In genomic region chr22:23715811-23716355, GRCh38 we compare ENCODE assay signal across 10 cellular contexts. TPM values are rescaled to one million over a fixed set of nuclear protein-coding genes. Genes with fewer than 3 reads are reported as not detected.
DNase-seq lines count a peak whose midpoint lies in the region; ATAC-seq and TF ChIP-seq lines count a peak whose summit lies in the region.
"Had no signal": no experiment of that assay in that cellular context is flagged by ENCODE, and none has a peak within 500 bp of the region (broad histone marks: within the 10 kb centered on the region; RNA-seq: fewer than 3 reads in every experiment).

No MANE protein-coding gene starts in this region.

- no peaks in the 10 kb centered on the region for H3K9me2 ChIP-seq in GM23338 (ENCODE audit: insufficient read depth)

- H3K4me1 Mint-ChIP-seq in GM23338, result peaks cover 4% of the 10 kb centered on the region; the same call in 2 of the 3 replicates

- H3K4me1 ChIP-seq in GM23338 (ENCODE audit: insufficient read depth) (peaks cover 7% of the 10 kb centered on the region; the same call in 1 of the 2 replicates), skeletal muscle satellite cell (ENCODE audit: control insufficient read depth, insufficient read depth, low read length) (peaks cover 12% of the 10 kb centered on the region)

- H3K4me3 Mint-ChIP-seq in GM23338, result peak overlapping the region; percentile 78

- H3K27me3 Mint-ChIP-seq in GM23338 (ENCODE audit: insufficient read depth, low read depth, poor library complexity), result peaks cover 2% of the 10 kb centered on the region

- no peak overlapping the region for H3K9ac ChIP-seq in skeletal muscle satellite cell (ENCODE audit: low read depth, low read length)

- ATAC-seq in GM23338 (no peak), GM21825 (IDR thresholded peaks at IDR 0.05; ENCODE audit: unreplicated experiment) (no peak), GM18873 (IDR thresholded peaks at IDR 0.05; ENCODE audit: low FRiP score, unreplicated experiment) (no peak)

- H3K36me3 ChIP-seq in GM23338 (ENCODE audit: insufficient read depth) (peaks cover 9% of the 10 kb centered on the region; the same call in 1 of the 2 replicates), skeletal muscle satellite cell (ENCODE audit: insufficient read depth, low read length) (peaks cover 16% of the 10 kb centered on the region)

- H3K4me2 ChIP-seq in GM23338 (peak overlapping the region; percentile 90), skeletal muscle satellite cell (ENCODE audit: low read length) (peak overlapping the region; percentile 93)

- H3F3A ChIP-seq in GM23338 (replicated peaks; ENCODE audit: low read depth), result no peaks in the 10 kb centered on the region

- peaks cover 24% of the 10 kb centered on the region for H3K36me3 Mint-ChIP-seq in GM23338 (ENCODE audit: low read depth)

- H3K9me3 Mint-ChIP-seq in GM23338, result no peaks in the 10 kb centered on the region

- DNase-seq in GM23338 (ENCODE audit: low spot score), result no peak
- no peak for DNase-seq in RWPE1 (ENCODE audit: low spot score)
- peak; percentile 9 for DNase-seq in fibroblast of pulmonary artery (ENCODE audit: low read depth)
- DNase-seq in NK-92 (lab: John Stamatoyannopoulos, UW; ENCODE audit: unreplicated experiment), result no peak
- DNase-seq in OCI-M2 (lab: John Stamatoyannopoulos, UW; ENCODE audit: unreplicated experiment), result no peak
- DNase-seq: HCEC 1CT had no signal

- H3K9me3 ChIP-seq in skeletal muscle satellite cell (replicated peaks; ENCODE audit: low read length), result no peaks in the 10 kb centered on the region

- H3K27ac ChIP-seq in GM23338 (ENCODE audit: low read depth) (no peak overlapping the region), RWPE1 (peak overlapping the region; percentile 74)
- H3K27ac ChIP-seq: epithelial cell of prostate had no signal

- POLR2A ChIA-PET in RWPE1 (lab: Yijun Ruan, JAX; ENCODE audit: low non-redundant PET), result no interaction called here

- H3K79me2 ChIP-seq in GM23338 (replicated peaks; ENCODE audit: insufficient read depth), result peaks cover 10% of the 10 kb centered on the region

- no peak overlapping the region for H2AFZ ChIP-seq in GM23338

- H3K27me3 ChIP-seq in GM23338 (ENCODE audit: insufficient read depth) (no peaks in the 10 kb centered on the region), skeletal muscle satellite cell (ENCODE audit: control insufficient read depth, insufficient read depth, low read length) (no peaks in the 10 kb centered on the region)

- TF ChIP-seq CTCF in GM23338 (conservative IDR thresholded peaks at IDR 0.05; ENCODE audit: low read depth in 2 of 2) (no peak), RWPE1 (conservative IDR thresholded peaks at IDR 0.05; ENCODE audit: low read depth) (no peak), fibroblast of pulmonary artery (IDR thresholded peaks at IDR 0.05; ENCODE audit: low read length, missing control alignments) (no peak)

- CTCF ChIA-PET in RWPE1 (lab: Yijun Ruan, JAX), result no interaction called here

- H4K20me1 ChIP-seq in GM23338 (replicated peaks; ENCODE audit: insufficient read depth), result peaks cover 7% of the 10 kb centered on the region

- no peak overlapping the region for H3K27ac Mint-ChIP-seq in GM23338

- H3K4me3 ChIP-seq in GM23338 (peak overlapping the region; percentile 92), fibroblast of pulmonary artery (replicated peaks; ENCODE audit: low read depth, low read length) (peak overlapping the region; percentile 85), skeletal muscle satellite cell (ENCODE audit: low read length) (peak overlapping the region; percentile 96)

TF ChIP-seq in GM23338, 12 proteins besides CTCF, POLR2A, EP300 and RAD21 (continues in another document):
- TF ChIP-seq, protein P1, sequence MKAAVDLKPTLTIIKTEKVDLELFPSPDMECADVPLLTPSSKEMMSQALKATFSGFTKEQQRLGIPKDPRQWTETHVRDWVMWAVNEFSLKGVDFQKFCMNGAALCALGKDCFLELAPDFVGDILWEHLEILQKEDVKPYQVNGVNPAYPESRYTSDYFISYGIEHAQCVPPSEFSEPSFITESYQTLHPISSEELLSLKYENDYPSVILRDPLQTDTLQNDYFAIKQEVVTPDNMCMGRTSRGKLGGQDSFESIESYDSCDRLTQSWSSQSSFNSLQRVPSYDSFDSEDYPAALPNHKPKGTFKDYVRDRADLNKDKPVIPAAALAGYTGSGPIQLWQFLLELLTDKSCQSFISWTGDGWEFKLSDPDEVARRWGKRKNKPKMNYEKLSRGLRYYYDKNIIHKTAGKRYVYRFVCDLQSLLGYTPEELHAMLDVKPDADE (IDR thresholded peaks at IDR 0.05), result no peak
- TF ChIP-seq EZH2phosphoT487 (IDR thresholded peaks at IDR 0.05; ENCODE audit: unreplicated experiment) (no peak), POLR2AphosphoS5 (IDR thresholded peaks at IDR 0.05; ENCODE audit: low read depth) (no peak), CREB1 (CRISPR knock-in tag; IDR thresholded peaks at IDR 0.05; ENCODE audit: low read depth) (no peak), JUNB (IDR thresholded peaks at IDR 0.05; ENCODE audit: unreplicated experiment) (no peak)
- TF ChIP-seq, protein P2, sequence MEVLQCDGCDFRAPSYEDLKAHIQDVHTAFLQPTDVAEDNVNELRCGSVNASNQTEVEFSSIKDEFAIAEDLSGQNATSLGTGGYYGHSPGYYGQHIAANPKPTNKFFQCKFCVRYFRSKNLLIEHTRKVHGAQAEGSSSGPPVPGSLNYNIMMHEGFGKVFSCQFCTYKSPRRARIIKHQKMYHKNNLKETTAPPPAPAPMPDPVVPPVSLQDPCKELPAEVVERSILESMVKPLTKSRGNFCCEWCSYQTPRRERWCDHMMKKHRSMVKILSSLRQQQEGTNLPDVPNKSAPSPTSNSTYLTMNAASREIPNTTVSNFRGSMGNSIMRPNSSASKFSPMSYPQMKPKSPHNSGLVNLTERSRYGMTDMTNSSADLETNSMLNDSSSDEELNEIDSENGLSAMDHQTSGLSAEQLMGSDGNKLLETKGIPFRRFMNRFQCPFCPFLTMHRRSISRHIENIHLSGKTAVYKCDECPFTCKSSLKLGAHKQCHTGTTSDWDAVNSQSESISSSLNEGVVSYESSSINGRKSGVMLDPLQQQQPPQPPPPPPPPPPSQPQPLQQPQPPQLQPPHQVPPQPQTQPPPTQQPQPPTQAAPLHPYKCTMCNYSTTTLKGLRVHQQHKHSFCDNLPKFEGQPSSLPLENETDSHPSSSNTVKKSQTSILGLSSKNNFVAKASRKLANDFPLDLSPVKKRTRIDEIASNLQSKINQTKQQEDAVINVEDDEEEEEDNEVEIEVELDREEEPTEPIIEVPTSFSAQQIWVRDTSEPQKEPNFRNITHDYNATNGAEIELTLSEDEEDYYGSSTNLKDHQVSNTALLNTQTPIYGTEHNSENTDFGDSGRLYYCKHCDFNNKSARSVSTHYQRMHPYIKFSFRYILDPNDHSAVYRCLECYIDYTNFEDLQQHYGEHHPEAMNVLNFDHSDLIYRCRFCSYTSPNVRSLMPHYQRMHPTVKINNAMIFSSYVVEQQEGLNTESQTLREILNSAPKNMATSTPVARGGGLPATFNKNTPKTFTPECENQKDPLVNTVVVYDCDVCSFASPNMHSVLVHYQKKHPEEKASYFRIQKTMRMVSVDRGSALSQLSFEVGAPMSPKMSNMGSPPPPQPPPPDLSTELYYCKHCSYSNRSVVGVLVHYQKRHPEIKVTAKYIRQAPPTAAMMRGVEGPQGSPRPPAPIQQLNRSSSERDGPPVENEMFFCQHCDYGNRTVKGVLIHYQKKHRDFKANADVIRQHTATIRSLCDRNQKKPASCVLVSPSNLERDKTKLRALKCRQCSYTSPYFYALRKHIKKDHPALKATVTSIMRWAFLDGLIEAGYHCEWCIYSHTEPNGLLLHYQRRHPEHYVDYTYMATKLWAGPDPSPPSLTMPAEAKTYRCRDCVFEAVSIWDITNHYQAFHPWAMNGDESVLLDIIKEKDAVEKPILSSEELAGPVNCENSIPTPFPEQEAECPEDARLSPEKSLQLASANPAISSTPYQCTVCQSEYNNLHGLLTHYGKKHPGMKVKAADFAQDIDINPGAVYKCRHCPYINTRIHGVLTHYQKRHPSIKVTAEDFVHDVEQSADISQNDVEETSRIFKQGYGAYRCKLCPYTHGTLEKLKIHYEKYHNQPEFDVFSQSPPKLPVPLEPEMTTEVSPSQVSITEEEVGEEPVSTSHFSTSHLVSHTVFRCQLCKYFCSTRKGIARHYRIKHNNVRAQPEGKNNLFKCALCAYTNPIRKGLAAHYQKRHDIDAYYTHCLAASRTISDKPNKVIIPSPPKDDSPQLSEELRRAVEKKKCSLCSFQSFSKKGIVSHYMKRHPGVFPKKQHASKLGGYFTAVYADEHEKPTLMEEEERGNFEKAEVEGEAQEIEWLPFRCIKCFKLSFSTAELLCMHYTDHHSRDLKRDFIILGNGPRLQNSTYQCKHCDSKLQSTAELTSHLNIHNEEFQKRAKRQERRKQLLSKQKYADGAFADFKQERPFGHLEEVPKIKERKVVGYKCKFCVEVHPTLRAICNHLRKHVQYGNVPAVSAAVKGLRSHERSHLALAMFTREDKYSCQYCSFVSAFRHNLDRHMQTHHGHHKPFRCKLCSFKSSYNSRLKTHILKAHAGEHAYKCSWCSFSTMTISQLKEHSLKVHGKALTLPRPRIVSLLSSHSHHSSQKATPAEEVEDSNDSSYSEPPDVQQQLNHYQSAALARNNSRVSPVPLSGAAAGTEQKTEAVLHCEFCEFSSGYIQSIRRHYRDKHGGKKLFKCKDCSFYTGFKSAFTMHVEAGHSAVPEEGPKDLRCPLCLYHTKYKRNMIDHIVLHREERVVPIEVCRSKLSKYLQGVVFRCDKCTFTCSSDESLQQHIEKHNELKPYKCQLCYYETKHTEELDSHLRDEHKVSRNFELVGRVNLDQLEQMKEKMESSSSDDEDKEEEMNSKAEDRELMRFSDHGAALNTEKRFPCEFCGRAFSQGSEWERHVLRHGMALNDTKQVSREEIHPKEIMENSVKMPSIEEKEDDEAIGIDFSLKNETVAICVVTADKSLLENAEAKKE (CRISPR knock-in tag; IDR thresholded peaks at IDR 0.05), result no peak

RNA-seq across cellular contexts. Expression of gene RGL4, which starts 25.1 kb away (rescaled TPM):
- total RNA-seq in GM23338 (2014; rRNA removed; shearing (Covaris generic)), result not detected in 2 replicates
- polyA plus RNA-seq in GM23338 (2016; fragmentation: Nextera tagmentation; extraction: Ambion mirVana), result 0.07 and 0.16 TPM in 2 replicates
- total RNA-seq in skeletal muscle satellite cell (2012; rRNA removed), result not detected in 2 replicates

RNA-seq across cellular contexts. Expression of gene ZNF70, which starts 35.0 kb away (rescaled TPM):
- 2.6 TPM in 2 replicates for total RNA-seq in GM23338 (2014; rRNA removed; shearing (Covaris generic))
- 0.19 and 0.45 TPM in 2 replicates for polyA plus RNA-seq in GM23338 (2016; fragmentation: Nextera tagmentation; extraction: Ambion mirVana)
- 3.5 and 3.9 TPM in 2 replicates for total RNA-seq in skeletal muscle satellite cell (2012; rRNA removed)

RNA-seq across cellular contexts. Expression of gene VPREB3, which starts 38.3 kb away (rescaled TPM):
- not detected in 2 replicates for total RNA-seq in GM23338 (2014; rRNA removed; shearing (Covaris generic))
- 1.1 and 2.1 TPM in 2 replicates for polyA plus RNA-seq in GM23338 (2016; fragmentation: Nextera tagmentation; extraction: Ambion mirVana)
- not detected in 2 replicates for total RNA-seq in skeletal muscle satellite cell (2012; rRNA removed)

RNA-seq across cellular contexts. Expression of gene C22orf15, which starts 46.9 kb away (rescaled TPM):
- 3.6 and 5.7 TPM in 2 replicates for total RNA-seq in GM23338 (2014; rRNA removed; shearing (Covaris generic))
- polyA plus RNA-seq in GM23338 (2016; fragmentation: Nextera tagmentation; extraction: Ambion mirVana), result 9.3 and 10.1 TPM in 2 replicates
- 0.25 TPM in 1 of 2 replicates, not detected in the other for total RNA-seq in skeletal muscle satellite cell (2012; rRNA removed)

RNA-seq across cellular contexts. Expression of gene CHCHD10, which starts 51.9 kb away (rescaled TPM):
- total RNA-seq in GM23338 (2014; rRNA removed; shearing (Covaris generic)), result 1.2 and 11.4 TPM in 2 replicates
- polyA plus RNA-seq in GM23338 (2016; fragmentation: Nextera tagmentation; extraction: Ambion mirVana), result 101 and 113 TPM in 2 replicates
- total RNA-seq in skeletal muscle satellite cell (2012; rRNA removed), result 7.6 and 17.2 TPM in 2 replicates
